In the genomic region with DNA sequence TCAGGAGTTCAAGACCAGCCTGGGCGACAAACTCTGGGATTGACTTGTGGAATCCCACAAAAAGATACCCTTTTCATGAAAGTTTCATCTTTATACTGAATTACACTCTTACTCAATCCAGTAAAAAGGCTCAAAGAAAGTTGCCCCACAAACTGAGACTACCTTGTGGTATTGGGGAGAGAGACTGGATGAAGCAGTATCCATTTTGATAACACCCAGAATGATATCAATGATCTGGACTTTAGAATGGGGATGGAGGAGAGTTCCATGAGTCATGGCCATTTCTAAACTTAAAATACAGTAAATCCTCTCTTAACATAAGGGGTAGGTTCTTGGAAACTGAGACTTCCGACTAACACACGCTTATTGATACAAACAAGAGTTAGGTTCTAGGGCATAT, we compare ENCODE assay signal across 28 cellular contexts. TPM values are rescaled to one million over a fixed set of nuclear protein-coding genes. Genes with fewer than 3 reads are reported as not detected.
DNase-seq lines count a peak whose midpoint lies in the region; ATAC-seq and TF ChIP-seq lines count a peak whose summit lies in the region.
"Had no signal": no experiment of that assay in that cellular context is flagged by ENCODE, and none has a peak within 500 bp of the region (broad histone marks: within the 10 kb centered on the region; RNA-seq: fewer than 3 reads in every experiment).

No MANE protein-coding gene starts in this region.

- DNase-seq in activated CD4-positive, alpha-beta T cell treated with anti-CD3 and anti-CD28 coated beads for 36 hours: no peak
- DNase-seq in activated CD4-positive, alpha-beta T cell treated with anti-CD3 and anti-CD28 coated beads, Interleukin-2, amount 50 U/mL, for 48 hours: no peak
- no peak for DNase-seq in CD8-positive, alpha-beta memory T cell
- DNase-seq in naive thymus-derived CD4-positive, alpha-beta T cell: no peak
- DNase-seq in esophagus muscularis mucosa (ENCODE audit: extremely low spot score): no peak
- DNase-seq in LoVo (ENCODE audit: low spot score): no peak
- DNase-seq: activated B cell treated with CpG ODN at 0.5 μM for 24 hours; activated CD4-positive, alpha-beta T cell treated with anti-CD3 and anti-CD28 coated beads, Interleukin-2, amount 50 U/mL, for 4 hours; dermis blood vessel endothelial cell; DMS79 treated with DMSO at 0.1 percent for 48 hours; endodermal cell; GDM1; glutamatergic neuron; mesendoderm; NCI-H1092; NCI-H1694 treated with DMSO at 0.1 percent for 48 hours; NCI-H2171; nucleus accumbens; RPMI8226; stimulated activated CD4-positive, alpha-beta T cell treated with anti-CD3 and anti-CD28 coated beads, Interleukin-15, amount 100 ng/mL, for 24 hours; stimulated activated naive B cell treated with anti-CD40 and anti-IgM and Interleukin-4, amounts not matched to agents 10 μg/mL and 1 μg/mL and 100 μg/mL, for 72 hours had no signal

- H3K27me3 Mint-ChIP-seq in activated CD4-positive, alpha-beta T cell treated with anti-CD3 and anti-CD28 coated beads for 36 hours: no peaks in the 10 kb centered on the region
- H3K27me3 Mint-ChIP-seq in CD8-positive, alpha-beta memory T cell: no peaks in the 10 kb centered on the region
- H3K27me3 Mint-ChIP-seq in activated T-helper 17 cell treated with anti-CD3 and anti-CD28 coated beads, Interleukin-2, amount 50 U/mL, for 72 hours: no peaks in the 10 kb centered on the region
- H3K27me3 Mint-ChIP-seq in naive thymus-derived CD4-positive, alpha-beta T cell: no peaks in the 10 kb centered on the region
- H3K27me3 Mint-ChIP-seq: activated B cell treated with CpG ODN at 0.5 μM for 24 hours; stimulated activated naive B cell treated with anti-CD40 and anti-IgM and Interleukin-4, amounts not matched to agents 10 μg/mL and 1 μg/mL and 100 μg/mL, for 72 hours had no signal

- POLR2A ChIA-PET in activated CD4-positive, alpha-beta T cell treated with anti-CD3 and anti-CD28 coated beads for 36 hours (lab: Charles Lee): interaction anchor here (0.5 kb wide), 1 partner anchor 20 kb away, joined by 3 read pairs; no protein-coding TSS in a partner anchor
- POLR2A ChIA-PET in CD8-positive, alpha-beta memory T cell (lab: Charles Lee): no interaction called here
- POLR2A ChIA-PET in naive thymus-derived CD4-positive, alpha-beta T cell (lab: Charles Lee): interaction anchor here (0.6 to 0.8 kb wide), 2 partner anchors 22 to 143 kb away, joined by 3 read pairs; no protein-coding TSS in a partner anchor

- peaks cover 47% of the 10 kb centered on the region for H3K4me1 ChIP-seq in CD8-positive, alpha-beta memory T cell (ENCODE audit: insufficient read depth, low read length)
- H3K4me1 ChIP-seq in naive thymus-derived CD4-positive, alpha-beta T cell (ENCODE audit: control insufficient read depth in 2 of 2, insufficient read depth in 2 of 2, low read length in 2 of 2): peaks cover 24 to 30% of the 10 kb centered on the region in 2 donors
- peaks cover 40 to 83% (median 75%) of the 10 kb centered on the region in 4 donors for H3K4me1 ChIP-seq in esophagus muscularis mucosa

- H3K36me3 Mint-ChIP-seq in activated CD4-positive, alpha-beta T cell treated with anti-CD3 and anti-CD28 coated beads for 36 hours (ENCODE audit: low read depth): peaks cover 23% of the 10 kb centered on the region
- H3K36me3 Mint-ChIP-seq in CD8-positive, alpha-beta memory T cell: peaks cover 0 to 32% (median 10%) of the 10 kb centered on the region in 3 donors
- H3K36me3 Mint-ChIP-seq in activated T-helper 17 cell treated with anti-CD3 and anti-CD28 coated beads, Interleukin-2, amount 50 U/mL, for 72 hours (ENCODE audit: low read depth): peaks cover 55% of the 10 kb centered on the region
- H3K36me3 Mint-ChIP-seq in naive thymus-derived CD4-positive, alpha-beta T cell: peaks cover 0 to 12% (median 3%) of the 10 kb centered on the region in 5 donors

- H3K27me3 ChIP-seq in CD8-positive, alpha-beta memory T cell (ENCODE audit: insufficient read depth, low read length, poor library complexity, severe bottlenecking): no peaks in the 10 kb centered on the region
- H3K27me3 ChIP-seq in naive thymus-derived CD4-positive, alpha-beta T cell (ENCODE audit: control insufficient read depth in 2 of 2, insufficient read depth in 2 of 2, low read length in 2 of 2): no peaks in the 10 kb centered on the region
- H3K27me3 ChIP-seq in esophagus muscularis mucosa: no peaks in the 10 kb centered on the region
- H3K27me3 ChIP-seq: BLaER1 treated with 17β-estradiol and CSF1 and Interleukin-3, amounts not matched to agents 10 nM and 100 nM had no signal

- H3K4me3 Mint-ChIP-seq in activated CD4-positive, alpha-beta T cell treated with anti-CD3 and anti-CD28 coated beads for 36 hours: no peak overlapping the region
- H3K4me3 Mint-ChIP-seq in CD8-positive, alpha-beta memory T cell: peak overlapping the region in 4 of 7 donors; percentile 10 to 55 (median 16)
- peak overlapping the region; percentile 93 for H3K4me3 Mint-ChIP-seq in activated T-helper 17 cell treated with anti-CD3 and anti-CD28 coated beads, Interleukin-2, amount 50 U/mL, for 72 hours
- H3K4me3 Mint-ChIP-seq in naive thymus-derived CD4-positive, alpha-beta T cell: peak overlapping the region in 8 of 10 donors; percentile 17 to 67 (median 52)
- H3K4me3 Mint-ChIP-seq: activated B cell treated with CpG ODN at 0.5 μM for 24 hours; endodermal cell; stimulated activated naive B cell treated with anti-CD40 and anti-IgM and Interleukin-4, amounts not matched to agents 10 μg/mL and 1 μg/mL and 100 μg/mL, for 72 hours had no signal

- TF ChIP-seq POLR2A in esophagus muscularis mucosa (IDR thresholded peaks at IDR 0.05; ENCODE audit: low read depth): no peak

- peaks cover 76% of the 10 kb centered on the region for H3K4me1 Mint-ChIP-seq in activated CD4-positive, alpha-beta T cell treated with anti-CD3 and anti-CD28 coated beads for 36 hours
- peaks cover 66 to 80% (median 76%) of the 10 kb centered on the region in 3 donors for H3K4me1 Mint-ChIP-seq in CD8-positive, alpha-beta memory T cell
- H3K4me1 Mint-ChIP-seq in activated T-helper 17 cell treated with anti-CD3 and anti-CD28 coated beads, Interleukin-2, amount 50 U/mL, for 72 hours: peaks cover 41% of the 10 kb centered on the region
- H3K4me1 Mint-ChIP-seq in naive thymus-derived CD4-positive, alpha-beta T cell: peaks cover 51 to 80% (median 72%) of the 10 kb centered on the region in 7 donors

- no peak overlapping the region for H3K4me3 ChIP-seq in CD8-positive, alpha-beta memory T cell (ENCODE audit: low read length)
- no peak overlapping the region for H3K4me3 ChIP-seq in naive thymus-derived CD4-positive, alpha-beta T cell (ENCODE audit: low read length)
- no peak overlapping the region for H3K4me3 ChIP-seq in esophagus muscularis mucosa
- H3K4me3 ChIP-seq: BLaER1 treated with 17β-estradiol and CSF1 and Interleukin-3, amounts not matched to agents 10 nM and 100 nM; HAP-1 had no signal

- CTCF ChIA-PET in activated CD4-positive, alpha-beta T cell treated with anti-CD3 and anti-CD28 coated beads for 36 hours (lab: Charles Lee): interaction anchor here (0.7 to 12.3 kb wide), 4 partner anchors 16 to 51 kb away, joined by 3 to 101 read pairs (median 24); a partner anchor contains a TSS
- CTCF ChIA-PET in CD8-positive, alpha-beta memory T cell (lab: Charles Lee): interaction anchor here (2.4 kb wide), 1 partner anchor 34 kb away, joined by 7 read pairs; no protein-coding TSS in a partner anchor
- CTCF ChIA-PET in naive thymus-derived CD4-positive, alpha-beta T cell (lab: Charles Lee): no interaction called here

- H3K9me3 Mint-ChIP-seq in activated CD4-positive, alpha-beta T cell treated with anti-CD3 and anti-CD28 coated beads for 36 hours (ENCODE audit: low read depth): no peaks in the 10 kb centered on the region
- H3K9me3 Mint-ChIP-seq in CD8-positive, alpha-beta memory T cell: no peaks in the 10 kb centered on the region
- H3K9me3 Mint-ChIP-seq in activated T-helper 17 cell treated with anti-CD3 and anti-CD28 coated beads, Interleukin-2, amount 50 U/mL, for 72 hours: no peaks in the 10 kb centered on the region
- no peaks in the 10 kb centered on the region for H3K9me3 Mint-ChIP-seq in naive thymus-derived CD4-positive, alpha-beta T cell
- H3K9me3 Mint-ChIP-seq: activated B cell treated with CpG ODN at 0.5 μM for 24 hours; endodermal cell; stimulated activated naive B cell treated with anti-CD40 and anti-IgM and Interleukin-4, amounts not matched to agents 10 μg/mL and 1 μg/mL and 100 μg/mL, for 72 hours had no signal

- TF ChIP-seq EP300 in esophagus muscularis mucosa (IDR thresholded peaks at IDR 0.05): no peak

- peak overlapping the region; percentile 17 for H3K27ac Mint-ChIP-seq in activated CD4-positive, alpha-beta T cell treated with anti-CD3 and anti-CD28 coated beads for 36 hours
- H3K27ac Mint-ChIP-seq in CD8-positive, alpha-beta memory T cell: peak overlapping the region in 3 of 8 donors; percentile 29 to 59 (median 52)
- H3K27ac Mint-ChIP-seq in activated T-helper 17 cell treated with anti-CD3 and anti-CD28 coated beads, Interleukin-2, amount 50 U/mL, for 72 hours: peak overlapping the region; percentile 16
- peak overlapping the region in 6 of 9 donors; percentile 6 to 67 (median 36) for H3K27ac Mint-ChIP-seq in naive thymus-derived CD4-positive, alpha-beta T cell
- H3K27ac Mint-ChIP-seq: activated B cell treated with CpG ODN at 0.5 μM for 24 hours; brain; endodermal cell; stimulated activated naive B cell treated with anti-CD40 and anti-IgM and Interleukin-4, amounts not matched to agents 10 μg/mL and 1 μg/mL and 100 μg/mL, for 72 hours had no signal

- 97% methylated on average over 3 of the region's 3 CpGs for WGBS in esophagus muscularis mucosa

- no peaks in the 10 kb centered on the region for H3K9me3 ChIP-seq in CD8-positive, alpha-beta memory T cell (ENCODE audit: low read length)
- H3K9me3 ChIP-seq in naive thymus-derived CD4-positive, alpha-beta T cell (ENCODE audit: control insufficient read depth in 2 of 3, low read length in 3 of 3): no peaks in the 10 kb centered on the region
- H3K9me3 ChIP-seq in esophagus muscularis mucosa: no peaks in the 10 kb centered on the region
- H3K9me3 ChIP-seq: BLaER1 treated with 17β-estradiol and CSF1 and Interleukin-3, amounts not matched to agents 10 nM and 100 nM; HAP-1 had no signal

- ATAC-seq in activated CD4-positive, alpha-beta T cell treated with anti-CD3 and anti-CD28 coated beads for 36 hours: no peak
- ATAC-seq in activated T-helper 17 cell treated with anti-CD3 and anti-CD28 coated beads, Interleukin-2, amount 50 U/mL, for 72 hours (replicated peaks): no peak
- no peak for ATAC-seq in naive thymus-derived CD4-positive, alpha-beta T cell
- ATAC-seq in HG03108 (IDR thresholded peaks at IDR 0.05; ENCODE audit: unreplicated experiment): no peak
- ATAC-seq: left lobe of liver; stimulated activated naive B cell treated with anti-CD40 and anti-IgM and Interleukin-4, amounts not matched to agents 10 μg/mL and 1 μg/mL and 100 μg/mL, for 72 hours had no signal

- H3K36me3 ChIP-seq in CD8-positive, alpha-beta memory T cell (ENCODE audit: insufficient read depth, low read length): no peaks in the 10 kb centered on the region
- H3K36me3 ChIP-seq in naive thymus-derived CD4-positive, alpha-beta T cell (ENCODE audit: control insufficient read depth in 2 of 3, insufficient read depth in 3 of 3, low read length in 3 of 3): peaks cover 0 to under 1% (median 0%) of the 10 kb centered on the region in 3 experiments
- H3K36me3 ChIP-seq in esophagus muscularis mucosa: peaks cover 0 to 7% (median 0%) of the 10 kb centered on the region in 4 donors

- no peak for TF ChIP-seq CTCF in esophagus muscularis mucosa (IDR thresholded peaks at IDR 0.05)

- intact Hi-C loops in activated CD4-positive, alpha-beta T cell treated with anti-CD3 and anti-CD28 coated beads for 36 hours (cut with DNase I, micrococcal nuclease): loop anchor here in 1 of 2 experiments (10.0 kb wide), 2 partner anchors 411 to 931 kb away; a partner anchor contains a TSS
- intact Hi-C loops in naive thymus-derived CD4-positive, alpha-beta T cell (cut with micrococcal nuclease): no loop called here
- intact Hi-C loops in esophagus muscularis mucosa (cut with DNase I): loop anchor here (5.0 kb wide), 1 partner anchor 36 kb away; no protein-coding TSS in a partner anchor

- H3K27ac ChIP-seq in CD8-positive, alpha-beta memory T cell (ENCODE audit: low read depth, low read length): no peak overlapping the region
- no peak overlapping the region for H3K27ac ChIP-seq in naive thymus-derived CD4-positive, alpha-beta T cell (ENCODE audit: low read depth, low read length)
- no peak overlapping the region for H3K27ac ChIP-seq in esophagus muscularis mucosa (replicated peaks in 1 of 4)
- H3K27ac ChIP-seq: 22Rv1; BLaER1 treated with 17β-estradiol and CSF1 and Interleukin-3, amounts not matched to agents 10 nM and 100 nM had no signal

RNA-seq across cellular contexts. Expression of a gene that starts 4.7 kb away (rescaled TPM):
- 10 to 100 TPM; 72.6 to 83.7 TPM for total RNA-seq in activated CD4-positive, alpha-beta T cell treated with anti-CD3 and anti-CD28 coated beads for 36 hours
- 10 to 100 TPM; 76.8 to 77.6 TPM for total RNA-seq in CD8-positive, alpha-beta memory T cell
- 40.5 TPM for polyA plus RNA-seq in CD8-positive, alpha-beta memory T cell
- 10 to 100 TPM; 73.3 to 88.2 TPM for total RNA-seq in activated T-helper 17 cell treated with anti-CD3 and anti-CD28 coated beads, Interleukin-2, amount 50 U/mL, for 72 hours
- 10 to 100 TPM; 42.8 to 56.3 (median 48.7) TPM for total RNA-seq in naive thymus-derived CD4-positive, alpha-beta T cell
- 10 to 100 TPM; 35.8 to 42.8 TPM for polyA plus RNA-seq in naive thymus-derived CD4-positive, alpha-beta T cell
- total RNA-seq in esophagus muscularis mucosa: 100 to 1,000 TPM; 103 to 118 (median 115) TPM

RNA-seq across cellular contexts. Expression of a gene that starts 35.8 kb away (rescaled TPM):
- total RNA-seq in activated CD4-positive, alpha-beta T cell treated with anti-CD3 and anti-CD28 coated beads for 36 hours: 10 to 100 TPM; 48.5 to 54.0 TPM
- total RNA-seq in CD8-positive, alpha-beta memory T cell: 10 to 100 TPM; 67.3 to 68.7 TPM
- 50.1 TPM for polyA plus RNA-seq in CD8-positive, alpha-beta memory T cell
- total RNA-seq in activated T-helper 17 cell treated with anti-CD3 and anti-CD28 coated beads, Interleukin-2, amount 50 U/mL, for 72 hours: 10 to 100 TPM; 35.6 to 56.3 TPM
- 10 to 100 TPM; 43.4 to 94.1 (median 65.7) TPM for total RNA-seq in naive thymus-derived CD4-positive, alpha-beta T cell
- 10 to 100 TPM; 35.6 to 67.6 TPM for polyA plus RNA-seq in naive thymus-derived CD4-positive, alpha-beta T cell
- 10 to 100 TPM; 25.7 to 35.0 (median 30.2) TPM for total RNA-seq in esophagus muscularis mucosa
